Comparison of ENCODE assay signal across 2 cellular contexts in the genomic region with DNA sequence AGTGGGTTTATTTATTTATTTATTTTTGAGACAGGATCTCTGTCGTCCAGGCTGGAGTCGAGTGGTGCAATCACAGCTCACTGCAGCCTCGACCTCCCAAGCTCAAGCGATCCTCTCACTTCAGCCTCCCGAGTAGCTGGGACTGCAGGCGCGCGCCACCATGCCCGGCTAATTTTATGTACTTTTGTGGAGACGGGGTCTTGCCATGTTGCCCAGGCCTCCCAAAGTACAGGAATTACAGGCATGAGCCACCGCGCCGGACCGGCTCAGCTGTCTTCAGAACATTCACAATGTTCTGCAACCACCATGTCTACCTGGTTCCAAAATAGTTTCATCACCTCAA.
A peak's percentile ranks its signal among the peaks of the same experiment; 100 is the strongest.
TF ChIP-seq lines count a peak whose summit lies in the region.

No MANE protein-coding gene starts in this region.

TF ChIP-seq in A549, 52 proteins besides CTCF, POLR2A, EP300 and RAD21:
- TF ChIP-seq NPAS2 (CRISPR knock-in tag; IDR thresholded peaks at IDR 0.05; ENCODE audit: borderline replicate concordance) = no peak
- TF ChIP-seq CEBPB (IDR thresholded peaks at IDR 0.05) = peak in 1 of 2 experiments; percentile 5; a peak in 1 of 4 replicates

TF ChIP-seq in GM12891, 5 proteins besides CTCF, POLR2A, EP300 and RAD21:
- no peak for TF ChIP-seq POU2F2 (IDR thresholded peaks at IDR 0.05; ENCODE audit: low read depth, low read length)
- TF ChIP-seq POLR2AphosphoS5 (IDR thresholded peaks at IDR 0.05; ENCODE audit: low read depth, low read length) = no peak
- TF ChIP-seq SPI1 (IDR thresholded peaks at IDR 0.05; ENCODE audit: low read depth, low read length) = no peak
- TF ChIP-seq PAX5 (IDR thresholded peaks at IDR 0.05; ENCODE audit: insufficient read depth, low read length, severe bottlenecking) = no peak
- no peak for TF ChIP-seq TAF1 (IDR thresholded peaks at IDR 0.05; ENCODE audit: low read depth, low read length)
